ENCODE assay signal across 1 cellular context in genomic region chr1:36386262-36387140, GRCh38.
A peak's percentile ranks its signal among the peaks of the same experiment; 100 is the strongest.
TF ChIP-seq lines count a peak whose summit lies in the region.

No MANE protein-coding gene starts in this region.

TF ChIP-seq in K562, 482 proteins besides CTCF, POLR2A, EP300 and RAD21 (continued from another document and continues in another):
- TF ChIP-seq CHD7 (IDR thresholded peaks at IDR 0.05; ENCODE audit: low read depth, low read length) (peak; percentile 67), GTF2F1 (IDR thresholded peaks at IDR 0.05; ENCODE audit: low read depth, low read length) (no peak), ZNF324 (CRISPR knock-in tag; IDR thresholded peaks at IDR 0.05) (peak; percentile 62), CTBP1 (IDR thresholded peaks at IDR 0.05; ENCODE audit: borderline replicate concordance) (peak; percentile 92), SPI1 (IDR thresholded peaks at IDR 0.05; ENCODE audit: borderline replicate concordance, low read depth, low read length) (peak; percentile 71), NR4A1 (CRISPR knock-in tag; IDR thresholded peaks at IDR 0.05) (peak; percentile 93), NR4A1 (tag; IDR thresholded peaks at IDR 0.05) (peak; percentile 96), TFAP4 (CRISPR knock-in tag; IDR thresholded peaks at IDR 0.05; ENCODE audit: borderline replicate concordance) (peak; percentile 95), ZNF41 (CRISPR knock-in tag; conservative IDR thresholded peaks at IDR 0.05) (peak; percentile 87), FOXJ2 (tag; IDR thresholded peaks at IDR 0.05) (peak; percentile 71; the same call in 1 of the 2 replicates), MCM5 (IDR thresholded peaks at IDR 0.05; ENCODE audit: low read depth) (no peak), WHSC1 (IDR thresholded peaks at IDR 0.05; ENCODE audit: low read length) (no peak), ARID1B (IDR thresholded peaks at IDR 0.05) (peak; percentile 94), NFE2 (IDR thresholded peaks at IDR 0.05; ENCODE audit: low read depth) (peak; percentile 98), GTF2E2 (tag; IDR thresholded peaks at IDR 0.05) (peak; percentile 98), NBN (IDR thresholded peaks at IDR 0.05; ENCODE audit: low read depth) (peak; percentile 98), ZNF280A (IDR thresholded peaks at IDR 0.05; ENCODE audit: low read depth, partially characterized antibody) (no peak), FOS (IDR thresholded peaks at IDR 0.05; ENCODE audit: extremely low read depth, insufficient read length) (peak; percentile 82), CHCHD3 (CRISPR knock-in tag; IDR thresholded peaks at IDR 0.05) (no peak), SNRNP70 (optimal IDR thresholded peaks at IDR 0.05; ENCODE audit: low read depth, low read length) (peak; percentile 70), HNRNPK (IDR thresholded peaks at IDR 0.05; ENCODE audit: low read depth, low read length, poor library complexity, severe bottlenecking) (no peak), RFX7 (CRISPR knock-in tag; IDR thresholded peaks at IDR 0.05) (no peak), POLR2H (tag; IDR thresholded peaks at IDR 0.05; ENCODE audit: low read depth) (peak; percentile 98), NR2C2 (CRISPR knock-in tag; IDR thresholded peaks at IDR 0.05) (peak; percentile 45; the same call in 1 of the 2 replicates), NR2C2 (tag; IDR thresholded peaks at IDR 0.05) (peak; percentile 90), NELFE (IDR thresholded peaks at IDR 0.05; ENCODE audit: insufficient read depth, insufficient read length) (no peak)
- TF ChIP-seq, protein P1, sequence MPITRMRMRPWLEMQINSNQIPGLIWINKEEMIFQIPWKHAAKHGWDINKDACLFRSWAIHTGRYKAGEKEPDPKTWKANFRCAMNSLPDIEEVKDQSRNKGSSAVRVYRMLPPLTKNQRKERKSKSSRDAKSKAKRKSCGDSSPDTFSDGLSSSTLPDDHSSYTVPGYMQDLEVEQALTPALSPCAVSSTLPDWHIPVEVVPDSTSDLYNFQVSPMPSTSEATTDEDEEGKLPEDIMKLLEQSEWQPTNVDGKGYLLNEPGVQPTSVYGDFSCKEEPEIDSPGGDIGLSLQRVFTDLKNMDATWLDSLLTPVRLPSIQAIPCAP (CRISPR knock-in tag; IDR thresholded peaks at IDR 0.05; ENCODE audit: borderline replicate concordance) = peak; percentile 91; the same call in 1 of the 2 replicates
- TF ChIP-seq, protein P2, sequence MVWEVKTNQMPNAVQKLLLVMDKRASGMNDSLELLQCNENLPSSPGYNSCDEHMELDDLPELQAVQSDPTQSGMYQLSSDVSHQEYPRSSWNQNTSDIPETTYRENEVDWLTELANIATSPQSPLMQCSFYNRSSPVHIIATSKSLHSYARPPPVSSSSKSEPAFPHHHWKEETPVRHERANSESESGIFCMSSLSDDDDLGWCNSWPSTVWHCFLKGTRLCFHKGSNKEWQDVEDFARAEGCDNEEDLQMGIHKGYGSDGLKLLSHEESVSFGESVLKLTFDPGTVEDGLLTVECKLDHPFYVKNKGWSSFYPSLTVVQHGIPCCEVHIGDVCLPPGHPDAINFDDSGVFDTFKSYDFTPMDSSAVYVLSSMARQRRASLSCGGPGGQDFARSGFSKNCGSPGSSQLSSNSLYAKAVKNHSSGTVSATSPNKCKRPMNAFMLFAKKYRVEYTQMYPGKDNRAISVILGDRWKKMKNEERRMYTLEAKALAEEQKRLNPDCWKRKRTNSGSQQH (CRISPR knock-in tag; IDR thresholded peaks at IDR 0.05) = peak; percentile 92
- TF ChIP-seq, protein P3, sequence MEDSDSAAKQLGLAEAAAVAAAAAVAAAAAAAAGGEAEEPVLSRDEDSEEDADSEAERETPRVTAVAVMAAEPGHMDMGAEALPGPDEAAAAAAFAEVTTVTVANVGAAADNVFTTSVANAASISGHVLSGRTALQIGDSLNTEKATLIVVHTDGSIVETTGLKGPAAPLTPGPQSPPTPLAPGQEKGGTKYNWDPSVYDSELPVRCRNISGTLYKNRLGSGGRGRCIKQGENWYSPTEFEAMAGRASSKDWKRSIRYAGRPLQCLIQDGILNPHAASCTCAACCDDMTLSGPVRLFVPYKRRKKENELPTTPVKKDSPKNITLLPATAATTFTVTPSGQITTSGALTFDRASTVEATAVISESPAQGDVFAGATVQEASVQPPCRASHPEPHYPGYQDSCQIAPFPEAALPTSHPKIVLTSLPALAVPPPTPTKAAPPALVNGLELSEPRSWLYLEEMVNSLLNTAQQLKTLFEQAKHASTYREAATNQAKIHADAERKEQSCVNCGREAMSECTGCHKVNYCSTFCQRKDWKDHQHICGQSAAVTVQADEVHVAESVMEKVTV (CRISPR knock-in tag; IDR thresholded peaks at IDR 0.05) = peak; percentile 46; the same call in 1 of the 2 replicates
- TF ChIP-seq, protein P4, sequence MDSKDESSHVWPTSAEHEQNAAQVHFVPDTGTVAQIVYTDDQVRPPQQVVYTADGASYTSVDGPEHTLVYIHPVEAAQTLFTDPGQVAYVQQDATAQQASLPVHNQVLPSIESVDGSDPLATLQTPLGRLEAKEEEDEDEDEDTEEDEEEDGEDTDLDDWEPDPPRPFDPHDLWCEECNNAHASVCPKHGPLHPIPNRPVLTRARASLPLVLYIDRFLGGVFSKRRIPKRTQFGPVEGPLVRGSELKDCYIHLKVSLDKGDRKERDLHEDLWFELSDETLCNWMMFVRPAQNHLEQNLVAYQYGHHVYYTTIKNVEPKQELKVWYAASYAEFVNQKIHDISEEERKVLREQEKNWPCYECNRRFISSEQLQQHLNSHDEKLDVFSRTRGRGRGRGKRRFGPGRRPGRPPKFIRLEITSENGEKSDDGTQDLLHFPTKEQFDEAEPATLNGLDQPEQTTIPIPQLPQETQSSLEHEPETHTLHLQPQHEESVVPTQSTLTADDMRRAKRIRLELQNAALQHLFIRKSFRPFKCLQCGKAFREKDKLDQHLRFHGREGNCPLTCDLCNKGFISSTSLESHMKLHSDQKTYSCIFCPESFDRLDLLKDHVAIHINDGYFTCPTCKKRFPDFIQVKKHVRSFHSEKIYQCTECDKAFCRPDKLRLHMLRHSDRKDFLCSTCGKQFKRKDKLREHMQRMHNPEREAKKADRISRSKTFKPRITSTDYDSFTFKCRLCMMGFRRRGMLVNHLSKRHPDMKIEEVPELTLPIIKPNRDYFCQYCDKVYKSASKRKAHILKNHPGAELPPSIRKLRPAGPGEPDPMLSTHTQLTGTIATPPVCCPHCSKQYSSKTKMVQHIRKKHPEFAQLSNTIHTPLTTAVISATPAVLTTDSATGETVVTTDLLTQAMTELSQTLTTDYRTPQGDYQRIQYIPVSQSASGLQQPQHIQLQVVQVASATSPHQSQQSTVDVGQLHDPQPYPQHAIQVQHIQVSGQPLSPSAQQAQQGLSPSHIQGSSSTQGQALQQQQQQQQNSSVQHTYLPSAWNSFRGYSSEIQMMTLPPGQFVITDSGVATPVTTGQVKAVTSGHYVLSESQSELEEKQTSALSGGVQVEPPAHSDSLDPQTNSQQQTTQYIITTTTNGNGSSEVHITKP (IDR thresholded peaks at IDR 0.05; ENCODE audit: partially characterized antibody) = peak; percentile 42
- TF ChIP-seq, protein P5, sequence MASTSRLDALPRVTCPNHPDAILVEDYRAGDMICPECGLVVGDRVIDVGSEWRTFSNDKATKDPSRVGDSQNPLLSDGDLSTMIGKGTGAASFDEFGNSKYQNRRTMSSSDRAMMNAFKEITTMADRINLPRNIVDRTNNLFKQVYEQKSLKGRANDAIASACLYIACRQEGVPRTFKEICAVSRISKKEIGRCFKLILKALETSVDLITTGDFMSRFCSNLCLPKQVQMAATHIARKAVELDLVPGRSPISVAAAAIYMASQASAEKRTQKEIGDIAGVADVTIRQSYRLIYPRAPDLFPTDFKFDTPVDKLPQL (IDR thresholded peaks at IDR 0.05; ENCODE audit: extremely low read depth, insufficient read length) = no peak
- TF ChIP-seq, protein P6, sequence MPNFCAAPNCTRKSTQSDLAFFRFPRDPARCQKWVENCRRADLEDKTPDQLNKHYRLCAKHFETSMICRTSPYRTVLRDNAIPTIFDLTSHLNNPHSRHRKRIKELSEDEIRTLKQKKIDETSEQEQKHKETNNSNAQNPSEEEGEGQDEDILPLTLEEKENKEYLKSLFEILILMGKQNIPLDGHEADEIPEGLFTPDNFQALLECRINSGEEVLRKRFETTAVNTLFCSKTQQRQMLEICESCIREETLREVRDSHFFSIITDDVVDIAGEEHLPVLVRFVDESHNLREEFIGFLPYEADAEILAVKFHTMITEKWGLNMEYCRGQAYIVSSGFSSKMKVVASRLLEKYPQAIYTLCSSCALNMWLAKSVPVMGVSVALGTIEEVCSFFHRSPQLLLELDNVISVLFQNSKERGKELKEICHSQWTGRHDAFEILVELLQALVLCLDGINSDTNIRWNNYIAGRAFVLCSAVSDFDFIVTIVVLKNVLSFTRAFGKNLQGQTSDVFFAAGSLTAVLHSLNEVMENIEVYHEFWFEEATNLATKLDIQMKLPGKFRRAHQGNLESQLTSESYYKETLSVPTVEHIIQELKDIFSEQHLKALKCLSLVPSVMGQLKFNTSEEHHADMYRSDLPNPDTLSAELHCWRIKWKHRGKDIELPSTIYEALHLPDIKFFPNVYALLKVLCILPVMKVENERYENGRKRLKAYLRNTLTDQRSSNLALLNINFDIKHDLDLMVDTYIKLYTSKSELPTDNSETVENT (CRISPR knock-in tag; IDR thresholded peaks at IDR 0.05) = no peak
